In the genomic region with DNA sequence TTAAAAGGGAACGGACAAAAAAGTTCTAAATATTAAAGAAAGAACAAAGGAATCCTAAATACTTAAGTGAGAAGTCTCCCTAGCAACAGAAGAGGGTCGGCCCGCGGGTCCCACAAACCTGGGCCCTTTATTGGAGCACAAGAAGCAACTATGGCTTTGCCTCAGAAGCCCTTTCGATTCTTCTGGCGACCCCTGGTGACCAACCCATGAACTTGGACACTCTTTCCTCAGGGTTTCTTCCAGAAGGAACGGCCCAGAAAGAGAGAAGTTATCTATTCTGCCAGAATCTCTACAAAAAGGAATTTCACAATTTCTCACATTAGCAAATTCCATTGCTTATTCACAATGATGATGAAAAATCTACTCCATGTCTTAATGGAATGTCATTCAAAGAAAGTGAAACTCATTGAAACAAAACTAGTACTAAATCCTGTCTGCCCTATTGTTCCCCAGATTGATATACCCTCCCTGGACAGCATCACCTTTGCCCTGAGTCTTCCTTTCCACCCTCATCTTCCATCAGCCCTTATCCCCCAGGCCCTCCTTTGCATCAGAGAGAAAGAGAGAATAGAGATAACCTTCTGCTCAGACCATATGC, we compare ENCODE assay signal across 8 cellular contexts. TPM values are rescaled to one million over a fixed set of nuclear protein-coding genes. Genes with fewer than 3 reads are reported as not detected.
DNase-seq lines count a peak whose midpoint lies in the region; ATAC-seq and TF ChIP-seq lines count a peak whose summit lies in the region.

No MANE protein-coding gene starts in this region.

- H3K4me2 ChIP-seq in DND-41 (ENCODE audit: insufficient read depth, low read length) (no peak overlapping the region), PC-9 (no peak overlapping the region)

- peaks cover 6% of the 10 kb centered on the region for H3K36me3 ChIP-seq in DND-41 (ENCODE audit: insufficient read depth, low read length)
- H3K36me3 ChIP-seq in PC-9 (ENCODE audit: low read depth): no peaks in the 10 kb centered on the region

- no peaks in the 10 kb centered on the region for H3K9me2 ChIP-seq in PC-9 (ENCODE audit: insufficient read depth)

- CTCF ChIA-PET in PC-9 (lab: Charles Lee): no interaction called here
- CTCF ChIA-PET in MCF 10A (lab: Yijun Ruan, JAX): interaction anchor here (0.6 to 23.6 kb wide), 12 partner anchors 11 to 307 kb away, joined by 3 to 712 read pairs (median 4); no protein-coding TSS in a partner anchor

- H3K4me3 Mint-ChIP-seq in MCF 10A (ENCODE audit: unreplicated experiment): no peak overlapping the region

- peak overlapping the region; percentile 46 for H3K27ac Mint-ChIP-seq in MCF 10A (ENCODE audit: low read depth, unreplicated experiment)

- ATAC-seq in DND-41 (ENCODE audit: insufficient read depth, low read depth) (no peak), HG02938 (IDR thresholded peaks at IDR 0.05; ENCODE audit: unreplicated experiment) (no peak), HG02610 (IDR thresholded peaks at IDR 0.05; ENCODE audit: unreplicated experiment) (no peak)

- intact Hi-C loops in PC-9 (cut with micrococcal nuclease; ENCODE audit: unreplicated experiment): loop anchor here (10.0 kb wide), 1 partner anchor 302 kb away; no protein-coding TSS in a partner anchor
- intact Hi-C loops in MCF 10A (cut with micrococcal nuclease): loop anchor here (1.0 to 10.0 kb wide), 4 partner anchors 175 to 805 kb away; no protein-coding TSS in a partner anchor

- no peak overlapping the region for H2AFZ ChIP-seq in DND-41 (ENCODE audit: low read depth, low read length)
- no peak overlapping the region for H2AFZ ChIP-seq in PC-9

- peaks cover 5% of the 10 kb centered on the region; the same call in 1 of the 2 replicates for H3F3A ChIP-seq in PC-9 (ENCODE audit: insufficient read depth, low read depth)

- H3K79me2 ChIP-seq in DND-41 (ENCODE audit: insufficient read depth, low read length): no peaks in the 10 kb centered on the region
- H3K79me2 ChIP-seq in PC-9 (ENCODE audit: low read depth): no peaks in the 10 kb centered on the region

- H3K4me3 ChIP-seq in DND-41 (ENCODE audit: low read depth in 1 of 2, low read length in 2 of 2) (no peak overlapping the region), PC-9 (no peak overlapping the region)

- peak; percentile 19 for DNase-seq in DND-41
- DNase-seq in HPDE6-E6E7 (ENCODE audit: extremely low spot score): peak; percentile 25
- DNase-seq in PC-9: peak in 1 of 2 experiments; percentile 5
- DNase-seq in MCF 10A (ENCODE audit: unreplicated experiment): peak; percentile 77
- peak; percentile 78 for DNase-seq in islet precursor cell
- DNase-seq in stimulated activated CD8-positive, alpha-beta memory T cell treated with anti-CD3 and anti-CD28 coated beads, Interleukin-2, amount 100 ng/mL, for 48 hours (ENCODE audit: low read depth in 2 of 2): peak; percentile 3 to 35

- POLR2A ChIA-PET in PC-9 (lab: Charles Lee; ENCODE audit: unreplicated experiment) (no interaction called here), MCF 10A (lab: Yijun Ruan, JAX) (interaction anchor here (0.6 to 2.4 kb wide), 2 partner anchors 19 to 176 kb away, joined by 3 to 9 read pairs; no protein-coding TSS in a partner anchor)

- no peaks in the 10 kb centered on the region for H4K20me1 ChIP-seq in DND-41 (ENCODE audit: insufficient read depth, low read length)
- H4K20me1 ChIP-seq in PC-9 (ENCODE audit: insufficient read depth): no peaks in the 10 kb centered on the region

- H3K9me3 ChIP-seq in DND-41 (ENCODE audit: insufficient read depth, low read length, severe bottlenecking): no peaks in the 10 kb centered on the region
- no peaks in the 10 kb centered on the region for H3K9me3 ChIP-seq in PC-9 (ENCODE audit: insufficient read depth, low read depth)

- TF ChIP-seq CTCF in DND-41 (IDR thresholded peaks at IDR 0.05; ENCODE audit: borderline replicate concordance, extremely low read depth, low read length, poor library complexity, severe bottlenecking) (peak; percentile 52), PC-9 (conservative IDR thresholded peaks at IDR 0.05) (peak; percentile 54), MCF 10A (IDR thresholded peaks at IDR 0.05; ENCODE audit: unreplicated experiment) (peak; percentile 59)

- H3K4me1 ChIP-seq in DND-41 (ENCODE audit: insufficient read depth, low read length): no peaks in the 10 kb centered on the region
- H3K4me1 ChIP-seq in PC-9 (replicated peaks; ENCODE audit: insufficient read depth): peaks cover 30% of the 10 kb centered on the region

- H3K9ac ChIP-seq in DND-41 (ENCODE audit: low read depth, low read length): no peak overlapping the region

- peaks cover 36% of the 10 kb centered on the region for H3K4me1 Mint-ChIP-seq in MCF 10A (ENCODE audit: insufficient read depth, unreplicated experiment)

- no peaks in the 10 kb centered on the region for H3K9me3 Mint-ChIP-seq in MCF 10A (ENCODE audit: unreplicated experiment)

- no peaks in the 10 kb centered on the region for H3K27me3 Mint-ChIP-seq in MCF 10A (ENCODE audit: insufficient read depth, unreplicated experiment)

- no TSS peak for BruUV-seq in PC-9 (replicated peaks; lab: Mats Ljungman, UMichigan)
- no TSS peak for BruUV-seq in MCF 10A (replicated peaks; lab: Mats Ljungman, UMichigan)

- H3K36me3 Mint-ChIP-seq in MCF 10A (ENCODE audit: insufficient read depth, unreplicated experiment): peaks cover 13% of the 10 kb centered on the region

- H3K27me3 ChIP-seq in DND-41 (ENCODE audit: insufficient read depth, low read length, poor library complexity) (no peaks in the 10 kb centered on the region), PC-9 (ENCODE audit: insufficient read depth, low read depth) (no peaks in the 10 kb centered on the region)

- H3K27ac ChIP-seq in DND-41 (ENCODE audit: low read length) (no peak overlapping the region), PC-9 (no peak overlapping the region)

RNA-seq across cellular contexts. Expression of a gene that starts 43.7 kb away (rescaled TPM):
- total RNA-seq in PC-9 (2021) (0.28 TPM in 1 of 2 replicates, not detected in the other), MCF 10A (2022) (29.2 and 49.0 TPM in 2 replicates)

Comparison
In these comparisons a context has a peak if more than half of its experiments do, and no peak if none do; other contexts are left out.
1. RNA of a gene that starts 43.7 kb away (total RNA-seq): 29.2 to 49.0 TPM in MCF 10A; 0.28 TPM in PC-9; every median in the first group is over 10 times any median in the second.
2. Peak in every context shown above with its lines, with median percentiles within 50 percentile points of each other: CTCF ChIP-seq.